In genomic region chr10:3045471-3046209, GRCh38 we compare ENCODE assay signal across 8 cellular contexts. TPM values are rescaled to one million over a fixed set of nuclear protein-coding genes. Genes with fewer than 3 reads are reported as not detected.
DNase-seq lines count a peak whose midpoint lies in the region; ATAC-seq and TF ChIP-seq lines count a peak whose summit lies in the region.

No MANE protein-coding gene starts in this region.

- H3K27me3 ChIP-seq in right cardiac atrium (ENCODE audit: control insufficient read depth, insufficient read depth) (no peaks in the 10 kb centered on the region), MM.1S (replicated peaks; ENCODE audit: insufficient read depth, low read length) (no peaks in the 10 kb centered on the region)

- H3K27ac ChIP-seq in right cardiac atrium (ENCODE audit: low read length) (no peak overlapping the region), MM.1S (ENCODE audit: low read length) (no peak overlapping the region)

- WGBS in right cardiac atrium = 22% methylated on average over 11 of the region's 11 CpGs

- no peaks in the 10 kb centered on the region for H3K79me2 ChIP-seq in MM.1S (ENCODE audit: low read length)

- H4K20me1 ChIP-seq in MM.1S (ENCODE audit: insufficient read depth, low read length) = no peaks in the 10 kb centered on the region

- no peak overlapping the region for H3K9ac ChIP-seq in MM.1S (ENCODE audit: low read length)

- H3K9me3 ChIP-seq in right cardiac atrium (ENCODE audit: control insufficient read depth, low read length) (no peaks in the 10 kb centered on the region), MM.1S (replicated peaks; ENCODE audit: insufficient read depth, low read length) (no peaks in the 10 kb centered on the region)

- no peak overlapping the region for H2AFZ ChIP-seq in MM.1S (ENCODE audit: low read length)

- ATAC-seq in right cardiac atrium = peak; percentile 83 to 87
- ATAC-seq in HG02610 (IDR thresholded peaks at IDR 0.05; ENCODE audit: unreplicated experiment) = no peak

- H3K9me2 ChIP-seq in MM.1S (replicated peaks; ENCODE audit: insufficient read depth, low read length) = no peaks in the 10 kb centered on the region

- DNase-seq in H4 (ENCODE audit: low spot score) (peak; percentile 18), amniotic stem cell (lab: John Stamatoyannopoulos, UW) (peak; percentile 65), right cardiac atrium (peak; percentile 71 to 83 (median 75)), renal cortical epithelial cell (ENCODE audit: low read depth) (peak; percentile 84), MM.1S (no peak), RPMI8226 (no peak), NCI-H526 (lab: John Stamatoyannopoulos, UW) (no peak)

- TF ChIP-seq CTCF in MM.1S (IDR thresholded peaks at IDR 0.05; ENCODE audit: low read length) = no peak

- H3K36me3 ChIP-seq in MM.1S (replicated peaks; ENCODE audit: insufficient read depth, low read length) = no peaks in the 10 kb centered on the region

- H3K4me3 ChIP-seq in right cardiac atrium (ENCODE audit: low read length) (no peak overlapping the region), MM.1S (ENCODE audit: low read length) (no peak overlapping the region)

- no peaks in the 10 kb centered on the region for H3F3A ChIP-seq in MM.1S (ENCODE audit: insufficient read depth, low read length)

- intact Hi-C loops in right cardiac atrium (cut with DNase I) = no loop called here

- H3K4me2 ChIP-seq in MM.1S (ENCODE audit: low read depth, low read length) = no peak overlapping the region

- H3K4me1 ChIP-seq in right cardiac atrium (ENCODE audit: control insufficient read depth, insufficient read depth, low read length) = no peaks in the 10 kb centered on the region
- no peaks in the 10 kb centered on the region for H3K4me1 ChIP-seq in MM.1S (ENCODE audit: low read length)

RNA-seq across cellular contexts. Expression of gene PFKP, which starts 21.7 kb away (rescaled TPM):
- 98.8 and 119 TPM in 2 replicates for total RNA-seq in H4 (2014; rRNA removed; shearing (Covaris generic))
- total RNA-seq in right cardiac atrium (100 to 1,000 TPM in 3 of 4 donors, 10 to 100 TPM in 1; 88.7 to 120 (median 114) TPM), renal cortical epithelial cell (565 and 603 TPM in 2 replicates)
- 86.8 TPM for polyA plus RNA-seq in right cardiac atrium

Comparison
In these comparisons a context has a peak if more than half of its experiments do, and no peak if none do; other contexts are left out.
1. DNase-seq: peak in H4 (single experiment), amniotic stem cell (single experiment), right cardiac atrium (3 of 3) and renal cortical epithelial cell (single experiment); none in MM.1S (single experiment), RPMI8226 (single experiment) and NCI-H526 (0 of 2).